1 cellular context compared by ENCODE assay signal in genomic region chr19:55476100-55476775, GRCh38.
TF ChIP-seq lines count a peak whose summit lies in the region.

Gene ZNF628, plus strand, starts transcription at chr19:55476617. Its CDS starts 3,294 bp downstream, at chr19:55479911.

TF ChIP-seq in HEK293, 187 proteins besides CTCF, POLR2A, EP300 and RAD21 (continued from another document and continues in another):
- no peak for TF ChIP-seq ZNF26 (tag by site-specific recombination; IDR thresholded peaks at IDR 0.05)
- TF ChIP-seq ZNF549 (tag by site-specific recombination; IDR thresholded peaks at IDR 0.05) = no peak
- no peak for TF ChIP-seq REST (tag by site-specific recombination; IDR thresholded peaks at IDR 0.05)
- TF ChIP-seq ZBTB44 (tag by site-specific recombination; IDR thresholded peaks at IDR 0.05) = no peak
- peak; percentile 52 for TF ChIP-seq ZBTB11 (tag by site-specific recombination; conservative IDR thresholded peaks at IDR 0.05; ENCODE audit: low read depth)
- TF ChIP-seq GLI4 (tag by site-specific recombination; IDR thresholded peaks at IDR 0.05) = no peak
- TF ChIP-seq BCL11A (tag by site-specific recombination; IDR thresholded peaks at IDR 0.05; ENCODE audit: low read depth) = no peak
- 0 out of 2 replicates have a peak, but pooled peaks have one; percentile 5 for TF ChIP-seq ZNF211 (tag by site-specific recombination; IDR thresholded peaks at IDR 0.05; ENCODE audit: low read depth)
- no peak for TF ChIP-seq ZNF132 (tag by site-specific recombination; IDR thresholded peaks at IDR 0.05; ENCODE audit: borderline replicate concordance)
- TF ChIP-seq ZNF785 (tag by site-specific recombination; IDR thresholded peaks at IDR 0.05) = no peak
- peak; percentile 81; the same call in 1 of the 2 replicates for TF ChIP-seq ZNF580 (tag by site-specific recombination; IDR thresholded peaks at IDR 0.05)
- no peak for TF ChIP-seq ZNF830 (tag by site-specific recombination; IDR thresholded peaks at IDR 0.05; ENCODE audit: low read depth)
- TF ChIP-seq ZNF391 (tag by site-specific recombination; IDR thresholded peaks at IDR 0.05; ENCODE audit: borderline replicate concordance, low read depth) = peak; percentile 65; the same call in 1 of the 2 replicates
- TF ChIP-seq PATZ1 (tag by site-specific recombination; IDR thresholded peaks at IDR 0.05) = peak; percentile 95
- TF ChIP-seq ZNF664 (tag by site-specific recombination; IDR thresholded peaks at IDR 0.05) = 0 out of 2 replicates have a peak, but pooled peaks have one; percentile 36
- TF ChIP-seq ZNF624 (tag by site-specific recombination; IDR thresholded peaks at IDR 0.05) = no peak
- TF ChIP-seq ZNF629 (tag by site-specific recombination; IDR thresholded peaks at IDR 0.05) = peak; percentile 70
- peak; percentile 93 for TF ChIP-seq ZBTB17 (tag by site-specific recombination; IDR thresholded peaks at IDR 0.05)
- no peak for TF ChIP-seq ZNF585B (tag by site-specific recombination; IDR thresholded peaks at IDR 0.05)
- TF ChIP-seq ZNF792 (tag by site-specific recombination; IDR thresholded peaks at IDR 0.05) = no peak
- TF ChIP-seq ZNF155 (tag by site-specific recombination; IDR thresholded peaks at IDR 0.05) = no peak
- 0 out of 2 replicates have a peak, but pooled peaks have one; percentile 18 for TF ChIP-seq PBX3 (CRISPR knock-in tag; IDR thresholded peaks at IDR 0.05)
- no peak for TF ChIP-seq ZSCAN18 (tag by site-specific recombination; IDR thresholded peaks at IDR 0.05)
- TF ChIP-seq ZBTB8A (tag by site-specific recombination; IDR thresholded peaks at IDR 0.05) = peak; percentile 79
- peak; percentile 63; the same call in 1 of the 2 replicates for TF ChIP-seq KLF10 (tag by site-specific recombination; IDR thresholded peaks at IDR 0.05)
- peak; percentile 64; the same call in 1 of the 2 replicates for TF ChIP-seq ZBTB7A (tag by site-specific recombination; IDR thresholded peaks at IDR 0.05; ENCODE audit: low read depth)
- peak; percentile 80 for TF ChIP-seq ZEB2 (tag by site-specific recombination; IDR thresholded peaks at IDR 0.05)
- TF ChIP-seq ZNF600 (tag by site-specific recombination; IDR thresholded peaks at IDR 0.05) = peak; percentile 56; the same call in 1 of the 2 replicates
- no peak for TF ChIP-seq ZNF639 (tag by site-specific recombination; IDR thresholded peaks at IDR 0.05)
- no peak for TF ChIP-seq HIC1 (tag by site-specific recombination; IDR thresholded peaks at IDR 0.05)
- TF ChIP-seq KLF1 (tag by site-specific recombination; IDR thresholded peaks at IDR 0.05) = peak; percentile 65
- TF ChIP-seq ZNF292 (tag by site-specific recombination; IDR thresholded peaks at IDR 0.05; ENCODE audit: borderline replicate concordance, low read depth) = no peak
- peak; percentile 48 for TF ChIP-seq ZIC2 (tag by site-specific recombination; IDR thresholded peaks at IDR 0.05)
- no peak for TF ChIP-seq HOXC10 (CRISPR knock-in tag; IDR thresholded peaks at IDR 0.05)
- peak; percentile 63 for TF ChIP-seq ZBTB20 (tag by site-specific recombination; IDR thresholded peaks at IDR 0.05)
- no peak for TF ChIP-seq ELK4 (IDR thresholded peaks at IDR 0.05; ENCODE audit: borderline replicate concordance, low read depth, low read length)
- TF ChIP-seq ZNF157 (tag by site-specific recombination; IDR thresholded peaks at IDR 0.05) = no peak
- TF ChIP-seq ZSCAN23 (tag by site-specific recombination; IDR thresholded peaks at IDR 0.05) = no peak
- TF ChIP-seq ZNF16 (tag by site-specific recombination; IDR thresholded peaks at IDR 0.05; ENCODE audit: low read depth) = no peak
- TF ChIP-seq ZNF677 (tag by site-specific recombination; IDR thresholded peaks at IDR 0.05) = no peak
